ENCODE assay signal across 31 cellular contexts in genomic region chr18:34985963-34986362, GRCh38.
"Had no signal": no experiment of that assay in that cellular context is flagged by ENCODE, and none has a peak within 500 bp of the region (broad histone marks: within the 10 kb centered on the region; RNA-seq: fewer than 3 reads in every experiment).

No MANE protein-coding gene starts in this region.

- H3K27ac Mint-ChIP-seq: activated naive CD4-positive, alpha-beta T cell treated with anti-CD3 and anti-CD28 coated beads, Interleukin-2, amount 10 ng/mL, durations not matched to agents 7 days and 5 days; naive B cell; stimulated activated naive B cell treated with anti-CD40 and anti-IgM and Interleukin-4, amounts not matched to agents 10 μg/mL and 1 μg/mL and 100 μg/mL, for 72 hours had no signal

- H3K36me3 Mint-ChIP-seq: activated naive CD4-positive, alpha-beta T cell treated with anti-CD3 and anti-CD28 coated beads, Interleukin-2, amount 10 ng/mL, durations not matched to agents 7 days and 5 days; naive B cell; stimulated activated naive B cell treated with anti-CD40 and anti-IgM and Interleukin-4, amounts not matched to agents 10 μg/mL and 1 μg/mL and 100 μg/mL, for 72 hours had no signal

- H3K36me3 ChIP-seq: ascending aorta, brain microvascular endothelial cell, left lung, right lobe of liver, uterus had no signal

- ATAC-seq: activated CD4-positive, CD25-positive, alpha-beta regulatory T cell treated with anti-CD3 and anti-CD28 coated beads, Interleukin-2, amount 50 U/mL, for 24 hours; activated T-cell treated with anti-CD3 and anti-CD28 coated beads, Interleukin-2, amount 50 U/mL, for 4 hours; esophagus mucosa; left lung; right lobe of liver; stimulated activated naive B cell treated with anti-CD40 and anti-IgM and Interleukin-4, amounts not matched to agents 10 μg/mL and 1 μg/mL and 100 μg/mL, for 72 hours had no signal

- H3K4me1 ChIP-seq: right lobe of liver, testis, uterus had no signal

- H3K4me1 Mint-ChIP-seq: activated naive CD4-positive, alpha-beta T cell treated with anti-CD3 and anti-CD28 coated beads, Interleukin-2, amount 10 ng/mL, durations not matched to agents 7 days and 5 days; immature natural killer cell; naive B cell; stimulated activated naive B cell treated with anti-CD40 and anti-IgM and Interleukin-4, amounts not matched to agents 10 μg/mL and 1 μg/mL and 100 μg/mL, for 72 hours had no signal

- H2AFZ ChIP-seq: hepatocyte had no signal

- H3K4me3 Mint-ChIP-seq: activated naive CD4-positive, alpha-beta T cell treated with anti-CD3 and anti-CD28 coated beads, Interleukin-2, amount 10 ng/mL, durations not matched to agents 7 days and 5 days; activated T-cell treated with anti-CD3 and anti-CD28 coated beads, Interleukin-2, amount 50 U/mL, for 4 hours; immature natural killer cell; naive B cell; stimulated activated naive B cell treated with anti-CD40 and anti-IgM and Interleukin-4, amounts not matched to agents 10 μg/mL and 1 μg/mL and 100 μg/mL, for 72 hours had no signal

- H3K4me3 ChIP-seq: ascending aorta, hepatocyte, left lung, lung, right lobe of liver, testis, uterus had no signal

- H3K9me3 ChIP-seq: ascending aorta, left lung, right lobe of liver, testis, uterus had no signal

- H3K27me3 ChIP-seq: ascending aorta, brain microvascular endothelial cell, hepatocyte, left lung, right lobe of liver, testis, uterus had no signal

- H3K9me3 Mint-ChIP-seq: activated naive CD4-positive, alpha-beta T cell treated with anti-CD3 and anti-CD28 coated beads, Interleukin-2, amount 10 ng/mL, durations not matched to agents 7 days and 5 days; activated T-cell treated with anti-CD3 and anti-CD28 coated beads, Interleukin-2, amount 50 U/mL, for 4 hours; immature natural killer cell; naive B cell; stimulated activated naive B cell treated with anti-CD40 and anti-IgM and Interleukin-4, amounts not matched to agents 10 μg/mL and 1 μg/mL and 100 μg/mL, for 72 hours had no signal

- H3K27me3 Mint-ChIP-seq: activated naive CD4-positive, alpha-beta T cell treated with anti-CD3 and anti-CD28 coated beads, Interleukin-2, amount 10 ng/mL, durations not matched to agents 7 days and 5 days had no signal

- H3K79me2 ChIP-seq: hepatocyte had no signal

- H3K4me2 ChIP-seq: hepatocyte had no signal

- DNase-seq: activated CD4-positive, alpha-beta T cell treated with anti-CD3 and anti-CD28 coated beads, Interleukin-2, amount 50 U/mL, for 1 hour; activated CD8-positive, alpha-beta memory T cell treated with anti-CD3 and anti-CD28 coated beads for 24 hours; activated CD8-positive, alpha-beta memory T cell treated with anti-CD3 and anti-CD28 coated beads, Interleukin-2, amount 50 U/mL, for 4 hours; activated effector memory CD4-positive, alpha-beta T cell treated with Interleukin-2 at 50 U/mL for 16 hours; activated naive CD4-positive, alpha-beta T cell treated with anti-CD3 and anti-CD28 coated beads, Interleukin-2, amount 10 ng/mL, durations not matched to agents 7 days and 5 days; activated T-cell treated with anti-CD3 and anti-CD28 coated beads, Interleukin-2, amount 50 U/mL, for 4 hours; brain microvascular endothelial cell; caudate nucleus; dermis blood vessel endothelial cell; effector memory CD4-positive, alpha-beta T cell; foreskin melanocyte; glutamatergic neuron; immature natural killer cell; kidney glomerular epithelial cell; left lung; naive B cell; nucleus accumbens; right lobe of liver; small intestine; stimulated activated CD4-positive, alpha-beta T cell treated with anti-CD3 and anti-CD28 coated beads, Interleukin-15, amount 100 ng/mL, for 24 hours; stimulated activated CD8-positive, alpha-beta memory T cell treated with anti-CD3 and anti-CD28 coated beads, Interleukin-4, amount 100 ng/mL, for 48 hours; stimulated activated naive B cell treated with anti-CD40 and anti-IgM and Interleukin-4, amounts not matched to agents 10 μg/mL and 1 μg/mL and 100 μg/mL, for 72 hours; testis; trophoblast cell; uterus had no signal

- H3K27ac ChIP-seq: ascending aorta, brain microvascular endothelial cell, hepatocyte, left lung, right lobe of liver, testis, uterus, VCaP had no signal
